ENCODE assay signal across 11 cellular contexts in the genomic region with DNA sequence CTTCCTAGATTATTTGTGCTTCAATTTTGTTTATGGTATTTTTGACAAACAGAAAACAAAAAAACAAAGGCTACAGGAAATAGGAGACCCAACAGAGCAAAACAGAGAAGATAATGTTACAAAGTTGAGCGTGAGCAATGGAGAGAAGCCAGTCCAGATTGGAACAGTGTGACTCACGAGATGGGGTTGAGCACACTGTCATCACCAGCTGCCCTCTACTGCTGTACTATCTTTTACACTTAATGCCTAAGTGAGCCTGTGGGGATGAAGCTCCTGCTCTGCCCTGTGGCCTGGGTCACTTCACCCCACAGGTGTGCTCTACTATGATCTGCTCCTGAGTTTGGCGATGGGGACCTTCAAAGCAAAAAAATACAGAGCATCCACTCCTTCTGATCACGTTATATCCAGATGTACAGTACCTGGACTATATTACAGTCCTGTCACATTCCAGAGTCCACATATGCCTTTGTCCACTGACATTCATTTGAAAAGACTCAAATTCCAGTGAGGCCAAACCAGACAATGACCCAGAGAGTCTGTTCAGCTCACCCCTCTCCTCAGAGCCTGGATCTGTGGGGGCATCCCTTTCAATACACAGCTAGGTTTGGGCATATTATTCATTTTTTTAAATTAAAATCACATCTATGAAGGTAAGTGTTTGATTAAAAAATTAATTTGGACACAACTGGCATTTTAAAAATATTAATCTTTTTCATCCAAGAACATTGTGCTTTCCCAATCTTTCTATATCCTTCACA. TPM values are rescaled to one million over a fixed set of nuclear protein-coding genes. Genes with fewer than 3 reads are reported as not detected.
A peak's percentile ranks its signal among the peaks of the same experiment; 100 is the strongest.
DNase-seq lines count a peak whose midpoint lies in the region; ATAC-seq and TF ChIP-seq lines count a peak whose summit lies in the region.
"Had no signal": no experiment of that assay in that cellular context is flagged by ENCODE, and none has a peak within 500 bp of the region (broad histone marks: within the 10 kb centered on the region; RNA-seq: fewer than 3 reads in every experiment).

No MANE protein-coding gene starts in this region.

- no peak for ATAC-seq in activated T-helper 17 cell treated with anti-CD3 and anti-CD28 coated beads, Interleukin-2, amount 50 U/mL, for 72 hours (replicated peaks)
- no peak for ATAC-seq in GM19035 (IDR thresholded peaks at IDR 0.05; ENCODE audit: unreplicated experiment)

- DNase-seq in AG09309 (ENCODE audit: low read depth): peak; percentile 25
- peak; percentile 81 for DNase-seq in HT1080 (ENCODE audit: low read depth)
- peak; percentile 35 to 75 (median 61) for DNase-seq in adrenal gland
- DNase-seq in iPS-NIHi7 (ENCODE audit: extremely low spot score): peak; percentile 14
- DNase-seq in activated CD4-positive, alpha-beta memory T cell treated with anti-CD3 and anti-CD28 coated beads for 36 hours: no peak
- no peak for DNase-seq in NCI-H1417 (lab: John Stamatoyannopoulos, UW)
- DNase-seq: activated CD4-positive, alpha-beta memory T cell treated with anti-CD3 and anti-CD28 coated beads, Interleukin-2, amount 10 ng/mL, durations not matched to agents 7 days and 5 days; NCI-H1092 treated with DMSO at 0.1 percent for 48 hours; thyroid gland had no signal

- no peaks in the 10 kb centered on the region for H3K27me3 Mint-ChIP-seq in activated CD4-positive, alpha-beta memory T cell treated with anti-CD3 and anti-CD28 coated beads for 36 hours
- no peaks in the 10 kb centered on the region for H3K27me3 Mint-ChIP-seq in activated T-helper 17 cell treated with anti-CD3 and anti-CD28 coated beads, Interleukin-2, amount 50 U/mL, for 72 hours
- H3K27me3 Mint-ChIP-seq: activated CD4-positive, alpha-beta memory T cell treated with anti-CD3 and anti-CD28 coated beads, Interleukin-2, amount 10 ng/mL, durations not matched to agents 7 days and 5 days had no signal

- peaks cover 14 to 46% of the 10 kb centered on the region in 2 donors for H3K4me1 ChIP-seq in adrenal gland (replicated peaks in 1 of 2)

- H3K4me3 Mint-ChIP-seq in activated CD4-positive, alpha-beta memory T cell treated with anti-CD3 and anti-CD28 coated beads for 36 hours: no peak overlapping the region
- H3K4me3 Mint-ChIP-seq in activated T-helper 17 cell treated with anti-CD3 and anti-CD28 coated beads, Interleukin-2, amount 50 U/mL, for 72 hours: no peak overlapping the region
- H3K4me3 Mint-ChIP-seq: activated CD4-positive, alpha-beta memory T cell treated with anti-CD3 and anti-CD28 coated beads, Interleukin-2, amount 10 ng/mL, durations not matched to agents 7 days and 5 days had no signal

- H3K27me3 ChIP-seq in adrenal gland: no peaks in the 10 kb centered on the region
- H3K27me3 ChIP-seq: thyroid gland had no signal

- H3K36me3 Mint-ChIP-seq in activated CD4-positive, alpha-beta memory T cell treated with anti-CD3 and anti-CD28 coated beads for 36 hours: peaks cover 4% of the 10 kb centered on the region
- H3K36me3 Mint-ChIP-seq in activated T-helper 17 cell treated with anti-CD3 and anti-CD28 coated beads, Interleukin-2, amount 50 U/mL, for 72 hours (ENCODE audit: low read depth): peaks cover 22% of the 10 kb centered on the region

- H3K27ac ChIP-seq in adrenal gland: peak overlapping the region in 3 of 5 donors; percentile 36 to 62 (median 45)
- H3K27ac ChIP-seq: thyroid gland had no signal

- POLR2A ChIA-PET in activated CD4-positive, alpha-beta memory T cell treated with anti-CD3 and anti-CD28 coated beads for 36 hours (lab: Charles Lee): no interaction called here

- TF ChIP-seq POLR2A in adrenal gland (IDR thresholded peaks at IDR 0.05): peak in 1 of 2 donors; percentile 34

- TF ChIP-seq CTCF in AG09309 (IDR thresholded peaks at IDR 0.05; ENCODE audit: control insufficient read depth, insufficient read depth, low read depth, low read length, missing control alignments) (no peak), adrenal gland (IDR thresholded peaks at IDR 0.05) (no peak)

- WGBS in adrenal gland, 4 donors: 46 to 68% (median 56%) methylated on average over 4 of the region's 4 CpGs

- H3K9me3 Mint-ChIP-seq in activated CD4-positive, alpha-beta memory T cell treated with anti-CD3 and anti-CD28 coated beads for 36 hours: no peaks in the 10 kb centered on the region
- H3K9me3 Mint-ChIP-seq in activated T-helper 17 cell treated with anti-CD3 and anti-CD28 coated beads, Interleukin-2, amount 50 U/mL, for 72 hours: no peaks in the 10 kb centered on the region
- H3K9me3 Mint-ChIP-seq: activated CD4-positive, alpha-beta memory T cell treated with anti-CD3 and anti-CD28 coated beads, Interleukin-2, amount 10 ng/mL, durations not matched to agents 7 days and 5 days had no signal

- intact Hi-C loops in adrenal gland (cut with DNase I): no loop called here
- intact Hi-C loops in activated CD4-positive, alpha-beta memory T cell treated with anti-CD3 and anti-CD28 coated beads for 36 hours (cut with micrococcal nuclease): loop anchor here (10.0 kb wide), 1 partner anchor 384 kb away; a partner anchor contains a TSS

- no peaks in the 10 kb centered on the region for H3K36me3 ChIP-seq in adrenal gland (replicated peaks in 1 of 2)
- H3K36me3 ChIP-seq: thyroid gland had no signal

- H3K27ac Mint-ChIP-seq in activated CD4-positive, alpha-beta memory T cell treated with anti-CD3 and anti-CD28 coated beads for 36 hours: no peak overlapping the region
- H3K27ac Mint-ChIP-seq in activated T-helper 17 cell treated with anti-CD3 and anti-CD28 coated beads, Interleukin-2, amount 50 U/mL, for 72 hours: no peak overlapping the region
- H3K27ac Mint-ChIP-seq: activated CD4-positive, alpha-beta memory T cell treated with anti-CD3 and anti-CD28 coated beads, Interleukin-2, amount 10 ng/mL, durations not matched to agents 7 days and 5 days had no signal

- peaks cover 37% of the 10 kb centered on the region for H3K4me1 Mint-ChIP-seq in activated CD4-positive, alpha-beta memory T cell treated with anti-CD3 and anti-CD28 coated beads for 36 hours (ENCODE audit: low read depth)
- peaks cover 17% of the 10 kb centered on the region for H3K4me1 Mint-ChIP-seq in activated T-helper 17 cell treated with anti-CD3 and anti-CD28 coated beads, Interleukin-2, amount 50 U/mL, for 72 hours

- H3K9me3 ChIP-seq in adrenal gland (replicated peaks in 1 of 3): no peaks in the 10 kb centered on the region
- H3K9me3 ChIP-seq: thyroid gland had no signal

- no peak overlapping the region for H3K4me3 ChIP-seq in AG09309 (ENCODE audit: control insufficient read depth, low read depth, low read length)
- no peak overlapping the region for H3K4me3 ChIP-seq in adrenal gland
- H3K4me3 ChIP-seq: thyroid gland had no signal

- CTCF ChIA-PET in activated CD4-positive, alpha-beta memory T cell treated with anti-CD3 and anti-CD28 coated beads for 36 hours (lab: Charles Lee): interaction anchor here (0.6 kb wide), 1 partner anchor 15 kb away, joined by 3 read pairs; no protein-coding TSS in a partner anchor

RNA-seq across cellular contexts. Expression of a gene that starts 4.4 kb away (rescaled TPM):
- total RNA-seq in HT1080 (2014; rRNA removed; shearing (Covaris generic)): 15.1 and 29.4 TPM in 2 replicates
- 24.1 and 29.1 TPM in 2 replicates for polyA plus RNA-seq in HT1080 (2015; cell fraction: cytosol; rRNA removed)
- polyA plus RNA-seq in HT1080 (2015; cell fraction: nucleus; rRNA removed): 46.6 and 47.4 TPM in 2 replicates
- 10 to 100 TPM; 31.4 to 64.6 (median 38.9) TPM for total RNA-seq in adrenal gland
- polyA plus RNA-seq in adrenal gland: 10 to 100 TPM in 1 of 3 donors, 1 to 10 TPM in 2; 5.0 to 42.5 (median 8.2) TPM
- 10 to 100 TPM; 39.2 to 41.3 TPM for total RNA-seq in activated CD4-positive, alpha-beta memory T cell treated with anti-CD3 and anti-CD28 coated beads for 36 hours
- 10 to 100 TPM; 33.7 to 48.8 TPM for total RNA-seq in activated T-helper 17 cell treated with anti-CD3 and anti-CD28 coated beads, Interleukin-2, amount 50 U/mL, for 72 hours

Comparison
In these comparisons a context has a peak if more than half of its experiments do, and no peak if none do; other contexts are left out.
1. DNase-seq: peak in AG09309 (single experiment), HT1080 (single experiment), adrenal gland (7 of 7) and iPS-NIHi7 (single experiment); none in activated CD4-positive, alpha-beta memory T cell treated with anti-CD3 and anti-CD28 coated beads for 36 hours (single experiment) and NCI-H1417 (0 of 3).